10 cellular contexts compared by ENCODE assay signal in genomic region chr22:50656122-50657070, GRCh38. TPM values are rescaled to one million over a fixed set of nuclear protein-coding genes. Genes with fewer than 3 reads are reported as not detected.
DNase-seq lines count a peak whose midpoint lies in the region; ATAC-seq and TF ChIP-seq lines count a peak whose summit lies in the region.
"Had no signal": no experiment of that assay in that cellular context is flagged by ENCODE, and none has a peak within 500 bp of the region (broad histone marks: within the 10 kb centered on the region; RNA-seq: fewer than 3 reads in every experiment).

No MANE protein-coding gene starts in this region.

- peaks cover 12% of the 10 kb centered on the region for H3K27me3 Mint-ChIP-seq in CD8-positive, alpha-beta T cell (ENCODE audit: low read depth)

- in situ Hi-C loops in Caki2 (cut with HindIII; ENCODE audit: low pct_unique_long_range_greater_than_20kb, low sequenced_read_pairs), result no loop called here

- peaks cover 5% of the 10 kb centered on the region for H3K27me3 ChIP-seq in SJSA1 (replicated peaks)
- peaks cover 9% of the 10 kb centered on the region for H3K27me3 ChIP-seq in foreskin keratinocyte
- no peaks in the 10 kb centered on the region for H3K27me3 ChIP-seq in osteoblast (ENCODE audit: insufficient read depth, low read length)
- H3K27me3 ChIP-seq in CD8-positive, alpha-beta T cell (ENCODE audit: insufficient read depth, low read length), result no peaks in the 10 kb centered on the region

- H3K27ac ChIP-seq in SJSA1 (peak overlapping the region; percentile 9; the same call in 1 of the 2 replicates), foreskin keratinocyte (no peak overlapping the region), osteoblast (ENCODE audit: low read depth, low read length) (no peak overlapping the region)
- H3K27ac ChIP-seq in CD8-positive, alpha-beta T cell (ENCODE audit: low read depth, low read length), result no peak overlapping the region

- no peaks in the 10 kb centered on the region for H4K20me1 ChIP-seq in osteoblast (ENCODE audit: insufficient read depth, low read length)

- H3K4me1 ChIP-seq in SJSA1 (replicated peaks) (peaks cover 15% of the 10 kb centered on the region), foreskin keratinocyte (no peaks in the 10 kb centered on the region), osteoblast (ENCODE audit: insufficient read depth, low read length) (peaks cover 9% of the 10 kb centered on the region)
- H3K4me1 ChIP-seq in CD8-positive, alpha-beta T cell (ENCODE audit: insufficient read depth, low read length), result no peaks in the 10 kb centered on the region

- CTCF ChIA-PET in HEK293T (lab: Yijun Ruan, JAX), result interaction anchor here (0.6 kb wide), 1 partner anchor 8 kb away, joined by 3 read pairs; no protein-coding TSS in a partner anchor
- CTCF ChIA-PET in CD8-positive, alpha-beta T cell (lab: Charles Lee), result no interaction called here

- intact Hi-C loops in CD8-positive, alpha-beta T cell (cut with DNase I, micrococcal nuclease), result no loop called here

- H3K36me3 Mint-ChIP-seq in CD8-positive, alpha-beta T cell, result no peaks in the 10 kb centered on the region

- no peaks in the 10 kb centered on the region for H3K79me2 ChIP-seq in osteoblast (ENCODE audit: insufficient read depth, low read length)

- POLR2A ChIA-PET in HEK293T (lab: Yijun Ruan, JAX), result no interaction called here
- POLR2A ChIA-PET in CD8-positive, alpha-beta T cell (lab: Charles Lee), result no interaction called here

- peak overlapping the region; percentile 23 for H3K4me2 ChIP-seq in osteoblast (ENCODE audit: insufficient read depth, low read length)

- H3K4me3 Mint-ChIP-seq in CD8-positive, alpha-beta T cell, result no peak overlapping the region

- H3K36me3 ChIP-seq in SJSA1 (no peaks in the 10 kb centered on the region), osteoblast (ENCODE audit: insufficient read depth, low read length) (no peaks in the 10 kb centered on the region)
- H3K36me3 ChIP-seq in CD8-positive, alpha-beta T cell (ENCODE audit: insufficient read depth, low read length), result no peaks in the 10 kb centered on the region

- TF ChIP-seq CTCF in foreskin keratinocyte (conservative IDR thresholded peaks at IDR 0.05), result no peak
- TF ChIP-seq CTCF in osteoblast (IDR thresholded peaks at IDR 0.05; ENCODE audit: extremely low read depth, low read depth, low read length), result no peak
- TF ChIP-seq CTCF in CD8-positive, alpha-beta T cell (IDR thresholded peaks at IDR 0.05), result no peak

- H3K9me3 ChIP-seq in SJSA1 (replicated peaks) (0 out of 2 replicates have a peak, but pooled peaks cover 5% of the 10 kb centered on the region), osteoblast (ENCODE audit: low read depth, low read length) (no peaks in the 10 kb centered on the region)
- no peaks in the 10 kb centered on the region for H3K9me3 ChIP-seq in CD8-positive, alpha-beta T cell (ENCODE audit: low read length)

- H3K4me1 Mint-ChIP-seq in CD8-positive, alpha-beta T cell (ENCODE audit: low read depth), result no peaks in the 10 kb centered on the region

- peak; percentile 36 for ATAC-seq in foreskin keratinocyte
- no peak for ATAC-seq in CD8-positive, alpha-beta T cell

- DNase-seq in Caki2 (ENCODE audit: low read depth) (peak; percentile 69), SJSA1 (ENCODE audit: low read depth in 1 of 2, low spot score in 2 of 2) (peak; percentile 58 to 78), foreskin keratinocyte (no peak), osteoblast (ENCODE audit: insufficient read length, low spot score, missing footprints) (peak; percentile 82), HEK293T (ENCODE audit: extremely low spot score) (no peak), NCI-H1694 (lab: John Stamatoyannopoulos, UW) (no peak), AML-193 (lab: John Stamatoyannopoulos, UW) (no peak)
- no peak for DNase-seq in CD8-positive, alpha-beta T cell
- DNase-seq: cortex of kidney, KG1 had no signal

- no peaks in the 10 kb centered on the region for H3K9me3 Mint-ChIP-seq in CD8-positive, alpha-beta T cell

- H3K4me3 ChIP-seq in SJSA1, result no peak overlapping the region
- no peak overlapping the region for H3K4me3 ChIP-seq in osteoblast (ENCODE audit: insufficient read depth, low read length)
- H3K4me3 ChIP-seq in CD8-positive, alpha-beta T cell (ENCODE audit: low read depth, low read length), result no peak overlapping the region

- peak overlapping the region; percentile 78 for H2AFZ ChIP-seq in osteoblast (ENCODE audit: low read length)

- H3K27ac Mint-ChIP-seq in CD8-positive, alpha-beta T cell, result no peak overlapping the region

TF ChIP-seq in HEK293T, 16 proteins besides CTCF, POLR2A, EP300 and RAD21:
- TF ChIP-seq ELF4 (IDR thresholded peaks at IDR 0.05) (no peak), FOXK2 (IDR thresholded peaks at IDR 0.05) (no peak), ARNT (IDR thresholded peaks at IDR 0.05) (no peak), PKNOX1 (IDR thresholded peaks at IDR 0.05) (no peak), NFRKB (IDR thresholded peaks at IDR 0.05) (no peak), SP1 (IDR thresholded peaks at IDR 0.05) (no peak), BHLHE40 (IDR thresholded peaks at IDR 0.05; ENCODE audit: borderline replicate concordance) (no peak), FOXM1 (IDR thresholded peaks at IDR 0.05; ENCODE audit: borderline replicate concordance) (no peak), ZNF384 (IDR thresholded peaks at IDR 0.05) (no peak), HDGF (IDR thresholded peaks at IDR 0.05; ENCODE audit: borderline replicate concordance) (no peak), CTBP1 (IDR thresholded peaks at IDR 0.05; ENCODE audit: borderline replicate concordance) (no peak), FOXA1 (IDR thresholded peaks at IDR 0.05) (no peak), L3MBTL2 (conservative IDR thresholded peaks at IDR 0.05) (no peak), TARDBP (IDR thresholded peaks at IDR 0.05) (no peak), SUZ12 (IDR thresholded peaks at IDR 0.05) (no peak), LEF1 (IDR thresholded peaks at IDR 0.05; ENCODE audit: borderline replicate concordance) (no peak)

RNA-seq across cellular contexts. Expression of gene SHANK3, which starts 16.2 kb away (rescaled TPM):
- total RNA-seq in Caki2 (2014; rRNA removed; shearing (Covaris generic); ENCODE audit: low replicate concordance), result 1.1 and 2.3 TPM in 2 replicates
- 0.22 and 0.53 TPM in 2 replicates for total RNA-seq in SJSA1 (2014; rRNA removed; shearing (Covaris generic))
- total RNA-seq in foreskin keratinocyte (3.7 and 4.0 TPM in 2 replicates), osteoblast (0.36 and 0.59 TPM in 2 replicates)
- polyA plus RNA-seq in foreskin keratinocyte, result 2.2 and 2.6 TPM in 2 replicates
- not detected for total RNA-seq in CD8-positive, alpha-beta T cell

RNA-seq across cellular contexts. Expression of gene ARSA, which starts 28.4 kb away (rescaled TPM):
- total RNA-seq in Caki2 (2014; rRNA removed; shearing (Covaris generic); ENCODE audit: low replicate concordance), result 32.4 and 49.5 TPM in 2 replicates
- 20.2 and 22.7 TPM in 2 replicates for total RNA-seq in SJSA1 (2014; rRNA removed; shearing (Covaris generic))
- total RNA-seq in foreskin keratinocyte (22.7 and 28.8 TPM in 2 replicates), osteoblast (35.1 and 38.4 TPM in 2 replicates)
- 23.5 and 29.2 TPM in 2 replicates for polyA plus RNA-seq in foreskin keratinocyte
- total RNA-seq in CD8-positive, alpha-beta T cell, result 10 to 100 TPM; 37.1 to 43.4 TPM

RNA-seq across cellular contexts. Expression of gene MAPK8IP2, which starts 55.8 kb away (rescaled TPM):
- 3.0 and 5.5 TPM in 2 replicates for total RNA-seq in Caki2 (2014; rRNA removed; shearing (Covaris generic); ENCODE audit: low replicate concordance)
- total RNA-seq in SJSA1 (2014; rRNA removed; shearing (Covaris generic)), result 0.03 TPM in 1 of 2 replicates, not detected in the other
- 0.24 and 0.28 TPM in 2 replicates for total RNA-seq in foreskin keratinocyte
- polyA plus RNA-seq in foreskin keratinocyte, result 0.30 and 0.31 TPM in 2 replicates
- 0.29 and 0.36 TPM in 2 replicates for total RNA-seq in osteoblast
- total RNA-seq in CD8-positive, alpha-beta T cell, result under 1 TPM; 0.16 to 0.42 TPM

Comparison
In these comparisons a context has a peak if more than half of its experiments do, and no peak if none do; other contexts are left out.
1. DNase-seq: peak in Caki2 (single experiment), SJSA1 (2 of 2) and osteoblast (single experiment); none in foreskin keratinocyte (0 of 2), HEK293T (single experiment), NCI-H1694 (single experiment), CD8-positive, alpha-beta T cell (0 of 7) and AML-193 (0 of 2).